ENCODE assay signal across 11 cellular contexts in the genomic region with DNA sequence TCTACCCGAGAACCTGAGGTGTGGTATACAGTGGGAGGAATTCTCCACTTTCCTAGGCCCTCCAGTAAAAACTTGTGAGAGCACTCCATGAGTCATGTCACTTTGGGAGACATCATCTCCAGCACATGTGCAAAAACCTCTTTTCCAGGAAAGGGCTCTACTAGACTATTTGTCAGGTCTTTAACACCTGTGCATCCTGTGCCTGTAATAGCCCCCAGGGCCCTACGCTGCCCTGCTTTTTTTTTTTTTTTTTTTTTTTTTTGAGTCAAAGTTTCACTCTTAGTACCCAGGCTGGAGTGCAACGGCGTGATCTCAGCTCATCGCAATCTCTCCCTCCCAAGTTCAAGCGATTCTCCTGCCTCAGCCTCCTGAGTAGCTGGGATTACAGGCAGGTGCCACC. TPM values are rescaled to one million over a fixed set of nuclear protein-coding genes. Genes with fewer than 3 reads are reported as not detected.
"Had no signal": no experiment of that assay in that cellular context is flagged by ENCODE, and none has a peak within 500 bp of the region (broad histone marks: within the 10 kb centered on the region; RNA-seq: fewer than 3 reads in every experiment).

No MANE protein-coding gene starts in this region.

- H3K4me2 ChIP-seq: KMS-11 had no signal

- FAIRE-seq: HepG2, HTR-8/SVneo, K562 had no signal

- H3K27ac ChIP-seq: HL-60, KMS-11 had no signal

- H3K9ac ChIP-seq: KMS-11 had no signal

- H3K4me3 ChIP-seq: K562 had no signal

- ATAC-seq: HepG2, K562 had no signal

- DNase-seq: IMR-90, KBM-7, KG1 had no signal

RNA-seq across cellular contexts. Expression of a gene that starts 1.7 kb away (rescaled TPM):
- total RNA-seq: HepG2, HT-29, HT1080, IMR-90, K562 had no signal
- polyA plus RNA-seq: HepG2, IMR-90 had no signal

RNA-seq across cellular contexts. Expression of a gene that starts 32.5 kb away (rescaled TPM):
- total RNA-seq: HepG2, HT-29, HT1080, IMR-90 had no signal
- polyA plus RNA-seq: HepG2, IgD-negative memory B cell, IMR-90 had no signal

RNA-seq across cellular contexts. Expression of a gene that starts 49.3 kb away (rescaled TPM):
- total RNA-seq: HT1080 had no signal
